20 cellular contexts compared by ENCODE assay signal in the genomic region with DNA sequence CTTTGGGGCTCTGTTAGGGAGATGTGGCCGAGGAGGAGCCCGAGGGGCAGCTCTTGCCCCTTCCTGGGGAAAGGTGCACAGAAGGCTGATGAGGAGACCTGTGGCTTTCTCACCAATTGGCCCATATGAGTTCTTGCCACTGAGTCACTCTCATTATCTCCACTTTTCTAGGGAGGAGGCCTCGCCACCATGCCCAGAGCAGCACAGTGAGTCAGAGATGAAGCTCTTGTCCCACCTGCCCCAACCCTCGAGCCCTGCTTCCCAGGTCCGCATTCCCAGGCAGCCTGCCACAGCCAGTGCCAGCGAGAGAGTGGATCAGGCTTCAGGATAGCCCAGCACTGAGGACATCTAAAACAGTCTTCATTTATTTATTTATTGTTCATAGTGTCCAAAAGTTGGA. TPM values are rescaled to one million over a fixed set of nuclear protein-coding genes. Genes with fewer than 3 reads are reported as not detected.
DNase-seq lines count a peak whose midpoint lies in the region; ATAC-seq, FAIRE-seq and TF ChIP-seq lines count a peak whose summit lies in the region.
"Had no signal": no experiment of that assay in that cellular context is flagged by ENCODE, and none has a peak within 500 bp of the region (broad histone marks: within the 10 kb centered on the region; RNA-seq: fewer than 3 reads in every experiment).

No MANE protein-coding gene starts in this region.

- H3K36me3 ChIP-seq in breast epithelium (no peaks in the 10 kb centered on the region), astrocyte (ENCODE audit: insufficient read depth, low read length) (no peaks in the 10 kb centered on the region), mesenchymal stem cell (ENCODE audit: control insufficient read depth in 1 of 2, insufficient read depth in 2 of 2, low read depth in 1 of 2, low read length in 2 of 2) (no peaks in the 10 kb centered on the region), prostate gland (no peaks in the 10 kb centered on the region), pancreas (no peaks in the 10 kb centered on the region)
- H3K36me3 ChIP-seq: heart right ventricle, right lobe of liver, SJCRH30, WERI-Rb-1 had no signal

- no peak overlapping the region for H3K27ac ChIP-seq in breast epithelium
- H3K27ac ChIP-seq in astrocyte (ENCODE audit: low read depth, low read length), result no peak overlapping the region
- H3K27ac ChIP-seq in mesenchymal stem cell (ENCODE audit: low read length, poor library complexity, severe bottlenecking), result no peak overlapping the region
- H3K27ac ChIP-seq in prostate gland, result no peak overlapping the region
- H3K27ac ChIP-seq in pancreas, result no peak overlapping the region
- H3K27ac ChIP-seq: heart right ventricle, right lobe of liver, SJCRH30, WERI-Rb-1 had no signal

- H3K27ac Mint-ChIP-seq in MCF 10A (ENCODE audit: low read depth, unreplicated experiment) (peak overlapping the region; percentile 66), astrocyte (ENCODE audit: unreplicated experiment) (peak overlapping the region; percentile 58)
- H3K27ac Mint-ChIP-seq: activated naive CD8-positive, alpha-beta T cell; IgD-negative memory B cell; naive thymus-derived CD8-positive, alpha-beta T cell; stimulated activated naive CD8-positive, alpha-beta T cell treated with anti-CD3 and anti-CD28 coated beads, Interleukin-15, Interleukin-2, amounts not matched to agents 100 ng/mL and 50 ng/mL, for 24 hours had no signal

- H2BK5ac ChIP-seq in mesenchymal stem cell (ENCODE audit: low read depth, low read length, poor library complexity, severe bottlenecking), result no peak overlapping the region

- FAIRE-seq in astrocyte (lab: Jason Lieb, UNC), result no peak
- no peak for FAIRE-seq in GM12891 (lab: Jason Lieb, UNC)
- FAIRE-seq in pancreas (lab: Jason Lieb, UNC), result no peak
- FAIRE-seq: GM19239 had no signal

- H3K4me1 Mint-ChIP-seq in MCF 10A (ENCODE audit: insufficient read depth, unreplicated experiment) (peaks cover 43% of the 10 kb centered on the region), astrocyte (ENCODE audit: low read depth, unreplicated experiment) (peaks cover 51% of the 10 kb centered on the region)
- H3K4me1 Mint-ChIP-seq: central memory CD8-positive, alpha-beta T cell; IgD-negative memory B cell; naive thymus-derived CD8-positive, alpha-beta T cell had no signal

- H3K27me3 Mint-ChIP-seq in MCF 10A (ENCODE audit: insufficient read depth, unreplicated experiment) (no peaks in the 10 kb centered on the region), astrocyte (ENCODE audit: low read depth, unreplicated experiment) (no peaks in the 10 kb centered on the region)

- H3K36me3 Mint-ChIP-seq in MCF 10A (ENCODE audit: insufficient read depth, unreplicated experiment), result no peaks in the 10 kb centered on the region
- peaks cover 8% of the 10 kb centered on the region for H3K36me3 Mint-ChIP-seq in astrocyte (ENCODE audit: low read depth, unreplicated experiment)
- H3K36me3 Mint-ChIP-seq: activated naive CD8-positive, alpha-beta T cell; IgD-negative memory B cell; naive thymus-derived CD8-positive, alpha-beta T cell had no signal

- WGBS in mesenchymal stem cell, result 70% methylated on average over 5 of the region's 6 CpGs
- WGBS in prostate gland, result 86% methylated on average over 6 of the region's 6 CpGs
- 92% methylated on average over 6 of the region's 6 CpGs for WGBS in pancreas, 2 donors

- no peak for TF ChIP-seq POLR2A in breast epithelium (IDR thresholded peaks at IDR 0.05)
- TF ChIP-seq POLR2A in GM12891 (IDR thresholded peaks at IDR 0.05; ENCODE audit: low read depth, low read length), result no peak
- TF ChIP-seq POLR2A in prostate gland (IDR thresholded peaks at IDR 0.05), result no peak

- H3K4me1 ChIP-seq in breast epithelium (peaks cover 0 to under 1% of the 10 kb centered on the region in 2 donors), astrocyte (ENCODE audit: insufficient read depth, low read length) (peaks cover 26% of the 10 kb centered on the region), mesenchymal stem cell (ENCODE audit: control insufficient read depth, insufficient read depth, low read depth, low read length) (peaks cover 20% of the 10 kb centered on the region), prostate gland (replicated peaks) (no peaks in the 10 kb centered on the region), pancreas (peaks cover 0 to 3% (median 0%) of the 10 kb centered on the region in 3 donors)
- H3K4me1 ChIP-seq: right lobe of liver had no signal

- H4K20me1 ChIP-seq in astrocyte (ENCODE audit: insufficient read depth, low read length), result no peaks in the 10 kb centered on the region

- intact Hi-C loops in MCF 10A (cut with micrococcal nuclease) (no loop called here), breast epithelium (cut with DNase I; ENCODE audit: low total_unique reads) (no loop called here), prostate gland (cut with DNase I) (no loop called here), pancreas (cut with DNase I) (loop anchor here in 1 of 3 donors (5.0 kb wide), 1 partner anchor 37 kb away; no protein-coding TSS in a partner anchor)

- H3K79me2 ChIP-seq in astrocyte (ENCODE audit: insufficient read depth, low read length), result no peaks in the 10 kb centered on the region

- ATAC-seq in pancreas, result no peak
- ATAC-seq: heart right ventricle; left colon; naive thymus-derived CD8-positive, alpha-beta T cell; right lobe of liver had no signal

- H3K27me3 ChIP-seq in breast epithelium (no peaks in the 10 kb centered on the region), astrocyte (ENCODE audit: insufficient read depth, low read length) (no peaks in the 10 kb centered on the region), mesenchymal stem cell (ENCODE audit: control insufficient read depth in 1 of 2, insufficient read depth in 1 of 2, low read length in 2 of 2) (no peaks in the 10 kb centered on the region), prostate gland (replicated peaks; ENCODE audit: insufficient read depth) (no peaks in the 10 kb centered on the region), pancreas (no peaks in the 10 kb centered on the region)
- H3K27me3 ChIP-seq: heart right ventricle, right lobe of liver, SJCRH30 had no signal

- H4K91ac ChIP-seq in mesenchymal stem cell (ENCODE audit: low read length), result no peak overlapping the region

- H3K18ac ChIP-seq in mesenchymal stem cell (ENCODE audit: low read depth in 1 of 2, low read length in 2 of 2), result no peak overlapping the region

- H2BK120ac ChIP-seq in mesenchymal stem cell (ENCODE audit: low read depth, low read length), result no peak overlapping the region

- POLR2A ChIA-PET in MCF 10A (lab: Yijun Ruan, JAX), result interaction anchor here (0.6 to 4.0 kb wide), 9 partner anchors 11 to 376 kb away, joined by 3 to 16 read pairs (median 4); a partner anchor contains a TSS

- no peaks in the 10 kb centered on the region for H3K79me1 ChIP-seq in mesenchymal stem cell (replicated peaks; ENCODE audit: low read length, poor library complexity, severe bottlenecking)

- H3K9ac ChIP-seq in astrocyte (ENCODE audit: low read length) (no peak overlapping the region), mesenchymal stem cell (ENCODE audit: low read length) (no peak overlapping the region)

- H3K4me3 Mint-ChIP-seq in MCF 10A (ENCODE audit: unreplicated experiment) (no peak overlapping the region), astrocyte (ENCODE audit: unreplicated experiment) (no peak overlapping the region)
- H3K4me3 Mint-ChIP-seq: activated naive CD8-positive, alpha-beta T cell; central memory CD8-positive, alpha-beta T cell; IgD-negative memory B cell; naive thymus-derived CD8-positive, alpha-beta T cell; stimulated activated naive CD8-positive, alpha-beta T cell treated with anti-CD3 and anti-CD28 coated beads, Interleukin-15, Interleukin-2, amounts not matched to agents 100 ng/mL and 50 ng/mL, for 24 hours had no signal

- DNase-seq in MCF 10A (ENCODE audit: unreplicated experiment), result peak; percentile 84
- DNase-seq in breast epithelium (ENCODE audit: low spot score in 2 of 2), result no peak
- peak; percentile 71 for DNase-seq in astrocyte (ENCODE audit: low read depth)
- DNase-seq in mesenchymal stem cell, result no peak
- no peak for DNase-seq in amygdala (lab: John Stamatoyannopoulos, UW)
- no peak for DNase-seq in GM12891 (ENCODE audit: insufficient read length, low spot score)
- no peak for DNase-seq in prostate gland (ENCODE audit: low spot score)
- no peak for DNase-seq in pancreas
- DNase-seq: heart right ventricle; left colon; naive thymus-derived CD8-positive, alpha-beta T cell; NCI-H1436 treated with DMSO at 0.1 percent for 48 hours; right lobe of liver; SJCRH30; WERI-Rb-1 had no signal

- no peaks in the 10 kb centered on the region for H3K9me3 Mint-ChIP-seq in MCF 10A (ENCODE audit: unreplicated experiment)
- peaks cover 2% of the 10 kb centered on the region for H3K9me3 Mint-ChIP-seq in astrocyte (ENCODE audit: unreplicated experiment)
- H3K9me3 Mint-ChIP-seq: central memory CD8-positive, alpha-beta T cell; IgD-negative memory B cell; stimulated activated naive CD8-positive, alpha-beta T cell treated with anti-CD3 and anti-CD28 coated beads, Interleukin-15, Interleukin-2, amounts not matched to agents 100 ng/mL and 50 ng/mL, for 24 hours had no signal

- H3K23ac ChIP-seq in mesenchymal stem cell (ENCODE audit: low read length in 2 of 2), result no peak overlapping the region

- no peak for TF ChIP-seq CTCF in MCF 10A (IDR thresholded peaks at IDR 0.05; ENCODE audit: unreplicated experiment)
- TF ChIP-seq CTCF in breast epithelium (IDR thresholded peaks at IDR 0.05), result no peak
- no peak for TF ChIP-seq CTCF in astrocyte (IDR thresholded peaks at IDR 0.05; ENCODE audit: insufficient read depth, low read depth, low read length)
- no peak for TF ChIP-seq CTCF in prostate gland (IDR thresholded peaks at IDR 0.05)
- no peak for TF ChIP-seq CTCF in pancreas (IDR thresholded peaks at IDR 0.05)

- H3K4ac ChIP-seq in mesenchymal stem cell (ENCODE audit: low read depth in 1 of 2, low read length in 2 of 2), result no peak overlapping the region

- H3K9me3 ChIP-seq in breast epithelium (no peaks in the 10 kb centered on the region), astrocyte (ENCODE audit: insufficient read depth, low read depth, low read length) (no peaks in the 10 kb centered on the region), mesenchymal stem cell (ENCODE audit: control insufficient read depth, low read length) (no peaks in the 10 kb centered on the region), prostate gland (no peaks in the 10 kb centered on the region), pancreas (no peaks in the 10 kb centered on the region)
- H3K9me3 ChIP-seq: heart right ventricle, right lobe of liver, SJCRH30 had no signal

- H3K14ac ChIP-seq in mesenchymal stem cell (ENCODE audit: low read length in 2 of 2), result no peak overlapping the region

- no TSS peak for BruUV-seq in MCF 10A (replicated peaks; lab: Mats Ljungman, UMichigan)

- H2AK5ac ChIP-seq in mesenchymal stem cell (ENCODE audit: low read length, severe bottlenecking), result peak overlapping the region; percentile 66

- H2AFZ ChIP-seq in astrocyte (ENCODE audit: low read depth, low read length) (no peak overlapping the region), mesenchymal stem cell (ENCODE audit: low read depth, low read length) (no peak overlapping the region)

- H2BK12ac ChIP-seq in mesenchymal stem cell (ENCODE audit: low read length in 2 of 2), result peak overlapping the region in 1 of 2 experiments; percentile 37

- H3K4me3 ChIP-seq in breast epithelium, result no peak overlapping the region
- no peak overlapping the region for H3K4me3 ChIP-seq in astrocyte (ENCODE audit: insufficient read depth, low read depth, low read length)
- H3K4me3 ChIP-seq in mesenchymal stem cell (ENCODE audit: insufficient read depth in 1 of 2, low read depth in 1 of 2, low read length in 2 of 2), result no peak overlapping the region
- no peak overlapping the region for H3K4me3 ChIP-seq in prostate gland
- H3K4me3 ChIP-seq in pancreas, result no peak overlapping the region
- H3K4me3 ChIP-seq: heart right ventricle, right lobe of liver, SJCRH30 had no signal

- CTCF ChIA-PET in MCF 10A (lab: Yijun Ruan, JAX), result interaction anchor here (1.1 to 5.5 kb wide), 4 partner anchors 12 to 153 kb away, joined by 3 to 23 read pairs (median 10); no protein-coding TSS in a partner anchor

- H2BK15ac ChIP-seq in mesenchymal stem cell (ENCODE audit: low read depth, poor library complexity, severe bottlenecking), result no peak overlapping the region

- peak overlapping the region; percentile 13 for H3K4me2 ChIP-seq in astrocyte (ENCODE audit: low read length)
- H3K4me2 ChIP-seq in mesenchymal stem cell (ENCODE audit: low read length, poor library complexity, severe bottlenecking), result no peak overlapping the region

- no peak overlapping the region for H4K8ac ChIP-seq in mesenchymal stem cell (ENCODE audit: low read length)

RNA-seq across cellular contexts. Expression of a gene that starts 53.5 kb away (rescaled TPM):
- total RNA-seq in MCF 10A (2022), result 92.6 and 137 TPM in 2 replicates
- total RNA-seq in breast epithelium, result 100 to 1,000 TPM in 1 of 3 donors, 10 to 100 TPM in 2; 78.3 to 281 (median 83.2) TPM
- total RNA-seq in astrocyte, result 150 and 197 TPM in 2 replicates
- polyA plus RNA-seq in mesenchymal stem cell (2013, experiment 1 of 2), result 16.1 TPM
- polyA plus RNA-seq in mesenchymal stem cell (2013, experiment 2 of 2), result 15.4 TPM
- 0.01 TPM for polyA plus RNA-seq in GM12891 (2012; ENCODE audit: low read depth, missing spikeins)
- 10 to 100 TPM; 86.1 to 92.8 TPM for total RNA-seq in prostate gland
- total RNA-seq in pancreas, result 10 to 100 TPM; 25.3 to 35.7 (median 32.4) TPM
- polyA plus RNA-seq in pancreas, result 10 to 100 TPM; 11.9 to 17.9 TPM
- total RNA-seq: naive thymus-derived CD8-positive, alpha-beta T cell had no signal
- polyA plus RNA-seq: IgD-negative memory B cell; naive thymus-derived CD8-positive, alpha-beta T cell had no signal

Comparison
In these comparisons a context has a peak if more than half of its experiments do, and no peak if none do; other contexts are left out.
1. DNase-seq: peak in MCF 10A (single experiment) and astrocyte (single experiment); none in breast epithelium (0 of 2), mesenchymal stem cell (single experiment), amygdala (0 of 56), GM12891 (single experiment), prostate gland (single experiment) and pancreas (0 of 6).